19 cellular contexts compared by ENCODE assay signal in genomic region chr6:158253248-158253647, GRCh38.
"Had no signal": no experiment of that assay in that cellular context is flagged by ENCODE, and none has a peak within 500 bp of the region (broad histone marks: within the 10 kb centered on the region; RNA-seq: fewer than 3 reads in every experiment).

No MANE protein-coding gene starts in this region.

- FAIRE-seq: endometrium, frontal cortex had no signal

- H3K9me3 Mint-ChIP-seq: naive thymus-derived CD8-positive, alpha-beta T cell; neural crest cell; stimulated activated naive CD8-positive, alpha-beta T cell treated with anti-CD3 and anti-CD28 coated beads, Interleukin-15, amount 100 ng/mL, for 72 hours had no signal

- H3K27ac Mint-ChIP-seq: stimulated activated naive B cell treated with anti-CD40 and anti-IgM and Interleukin-4, amounts not matched to agents 10 μg/mL and 1 μg/mL and 100 μg/mL, for 72 hours had no signal

- H3K4me3 Mint-ChIP-seq: naive thymus-derived CD8-positive, alpha-beta T cell; neural crest cell; stimulated activated naive B cell treated with anti-CD40 and anti-IgM and Interleukin-4, amounts not matched to agents 10 μg/mL and 1 μg/mL and 100 μg/mL, for 72 hours; stimulated activated naive CD8-positive, alpha-beta T cell treated with anti-CD3 and anti-CD28 coated beads, Interleukin-15, amount 100 ng/mL, for 72 hours had no signal

- H3K27me3 Mint-ChIP-seq: naive thymus-derived CD8-positive, alpha-beta T cell; stimulated activated naive B cell treated with anti-CD40 and anti-IgM and Interleukin-4, amounts not matched to agents 10 μg/mL and 1 μg/mL and 100 μg/mL, for 72 hours; stimulated activated naive CD8-positive, alpha-beta T cell treated with anti-CD3 and anti-CD28 coated beads, Interleukin-15, amount 100 ng/mL, for 72 hours had no signal

- ATAC-seq: esophagus mucosa; left lobe of liver; mucosa of descending colon; naive thymus-derived CD8-positive, alpha-beta T cell; sciatic nerve; stimulated activated naive B cell treated with anti-CD40 and anti-IgM and Interleukin-4, amounts not matched to agents 10 μg/mL and 1 μg/mL and 100 μg/mL, for 72 hours; stimulated activated naive CD8-positive, alpha-beta T cell treated with anti-CD3 and anti-CD28 coated beads, Interleukin-15, amount 100 ng/mL, for 72 hours had no signal

- DNase-seq: cortex of kidney; effector memory CD4-positive, alpha-beta T cell; mammary epithelial cell; mucosa of descending colon; naive thymus-derived CD8-positive, alpha-beta T cell; posterior cingulate gyrus; spleen; stimulated activated CD4-positive, alpha-beta T cell treated with anti-CD3 and anti-CD28 coated beads, Interleukin-15, amount 100 ng/mL, for 24 hours; stimulated activated CD4-positive, alpha-beta T cell treated with anti-CD3 and anti-CD28 coated beads, Interleukin-1b, Interleukin-23, amount 100 ng/mL, for 48 hours; stimulated activated CD4-positive, alpha-beta T cell treated with anti-CD3 and anti-CD28 coated beads, Interleukin-4, amount 100 ng/mL, for 24 hours; stimulated activated naive B cell treated with anti-CD40 and anti-IgM and Interleukin-4, amounts not matched to agents 10 μg/mL and 1 μg/mL and 100 μg/mL, for 72 hours; stimulated activated naive CD8-positive, alpha-beta T cell treated with anti-CD3 and anti-CD28 coated beads, Interleukin-15, amount 100 ng/mL, for 72 hours; testis had no signal
